In genomic region chrX:151765026-151765425, GRCh38 we compare ENCODE assay signal across 19 cellular contexts. TPM values are rescaled to one million over a fixed set of nuclear protein-coding genes. Genes with fewer than 3 reads are reported as not detected.
DNase-seq lines count a peak whose midpoint lies in the region; ATAC-seq and TF ChIP-seq lines count a peak whose summit lies in the region.
"Had no signal": no experiment of that assay in that cellular context is flagged by ENCODE, and none has a peak within 500 bp of the region (broad histone marks: within the 10 kb centered on the region; RNA-seq: fewer than 3 reads in every experiment).

No MANE protein-coding gene starts in this region.

- TF ChIP-seq CTCF in coronary artery (IDR thresholded peaks at IDR 0.05) (no peak), osteocyte (IDR thresholded peaks at IDR 0.05) (no peak), vagina (IDR thresholded peaks at IDR 0.05) (no peak)

- no peak for ATAC-seq in HG02642 (IDR thresholded peaks at IDR 0.05; ENCODE audit: poor library complexity, unreplicated experiment)
- ATAC-seq: A549; CD8-positive, alpha-beta T cell had no signal

- in situ Hi-C loops in HAP-1 (cut with MboI; ENCODE audit: low sequenced_read_pairs), result loop anchor here (25.0 kb wide), 1 partner anchor 1047 kb away; no protein-coding TSS in a partner anchor

- no peaks in the 10 kb centered on the region for H3K36me3 Mint-ChIP-seq in osteocyte (ENCODE audit: unreplicated experiment)
- H3K36me3 Mint-ChIP-seq: CD8-positive, alpha-beta T cell had no signal

- no peak overlapping the region for H3K27ac Mint-ChIP-seq in osteocyte (ENCODE audit: unreplicated experiment)
- H3K27ac Mint-ChIP-seq: B cell; CD4-positive, alpha-beta T cell; CD8-positive, alpha-beta T cell had no signal

- no peaks in the 10 kb centered on the region for H3K4me1 ChIP-seq in vagina
- no peaks in the 10 kb centered on the region for H3K4me1 ChIP-seq in HAP-1
- H3K4me1 ChIP-seq: A549; BLaER1 treated with 17β-estradiol and CSF1 and Interleukin-3, amounts not matched to agents 10 nM and 100 nM; Caco-2 had no signal

- H3K9me3 Mint-ChIP-seq in osteocyte (ENCODE audit: unreplicated experiment), result peaks cover 42% of the 10 kb centered on the region
- H3K9me3 Mint-ChIP-seq: CD4-positive, alpha-beta T cell; CD8-positive, alpha-beta T cell had no signal

- peak; percentile 38 for DNase-seq in coronary artery (ENCODE audit: low spot score)
- DNase-seq in islet precursor cell, result peak; percentile 12
- peak; percentile 73 for DNase-seq in osteocyte (ENCODE audit: extremely low spot score, unreplicated experiment)
- peak; percentile 58 to 79 for DNase-seq in vagina (ENCODE audit: extremely low spot score in 2 of 2)
- DNase-seq in amniotic stem cell (lab: John Stamatoyannopoulos, UW), result no peak
- no peak for DNase-seq in HAP-1 (ENCODE audit: low spot score in 2 of 2)
- DNase-seq: AML-193; Caco-2; Calu3; CD4-positive, alpha-beta T cell; DMS79 treated with DMSO at 0.1 percent for 48 hours; GF-D8 had no signal

- H3K36me3 ChIP-seq in vagina (no peaks in the 10 kb centered on the region), HAP-1 (replicated peaks) (no peaks in the 10 kb centered on the region)
- H3K36me3 ChIP-seq: BLaER1 treated with 17β-estradiol and CSF1 and Interleukin-3, amounts not matched to agents 10 nM and 100 nM had no signal

- H3K27me3 Mint-ChIP-seq in osteocyte (ENCODE audit: unreplicated experiment), result no peaks in the 10 kb centered on the region
- H3K27me3 Mint-ChIP-seq: CD4-positive, alpha-beta T cell had no signal

- H3K27me3 ChIP-seq in vagina (no peaks in the 10 kb centered on the region), HAP-1 (ENCODE audit: low read depth) (no peaks in the 10 kb centered on the region)

- H3K27ac ChIP-seq in coronary artery (no peak overlapping the region), vagina (no peak overlapping the region)
- H3K27ac ChIP-seq: A549; BLaER1 treated with 17β-estradiol and CSF1 and Interleukin-3, amounts not matched to agents 10 nM and 100 nM; C4-2B had no signal

- H3K4me3 ChIP-seq in coronary artery (no peak overlapping the region), vagina (no peak overlapping the region), HAP-1 (no peak overlapping the region)
- H3K4me3 ChIP-seq: A549; BLaER1 treated with 17β-estradiol and CSF1 and Interleukin-3, amounts not matched to agents 10 nM and 100 nM had no signal

- no peaks in the 10 kb centered on the region for H3K4me1 Mint-ChIP-seq in osteocyte (ENCODE audit: unreplicated experiment)
- H3K4me1 Mint-ChIP-seq: B cell had no signal

- H3K4me3 Mint-ChIP-seq in osteocyte (ENCODE audit: unreplicated experiment), result no peak overlapping the region
- H3K4me3 Mint-ChIP-seq: B cell; CD4-positive, alpha-beta T cell; CD8-positive, alpha-beta T cell had no signal

- intact Hi-C loops in vagina (cut with DNase I), result no loop called here

- H3K9me3 ChIP-seq in vagina, result no peaks in the 10 kb centered on the region
- H3K9me3 ChIP-seq in HAP-1, result no peaks in the 10 kb centered on the region
- H3K9me3 ChIP-seq: A549, Caco-2 had no signal

- no peak for TF ChIP-seq POLR2A in vagina (IDR thresholded peaks at IDR 0.05)

RNA-seq across cellular contexts. Expression of gene CNGA2, which starts 30.5 kb away (rescaled TPM):
- total RNA-seq in osteocyte (not detected in 2 replicates), vagina (not detected)
- total RNA-seq: A172; B cell; Caco-2; Calu3; CD4-positive, alpha-beta T cell; CD8-positive, alpha-beta T cell had no signal

RNA-seq across cellular contexts. Expression of gene FATE1, which starts 49.2 kb away (rescaled TPM):
- total RNA-seq in osteocyte (not detected in 2 replicates), vagina (not detected)
- total RNA-seq: A172; B cell; Caco-2; Calu3; CD4-positive, alpha-beta T cell; CD8-positive, alpha-beta T cell had no signal

Comparison
In these comparisons a context has a peak if more than half of its experiments do, and no peak if none do; other contexts are left out.
1. DNase-seq: peak in coronary artery (single experiment), islet precursor cell (single experiment), osteocyte (single experiment) and vagina (2 of 2); none in amniotic stem cell (single experiment) and HAP-1 (0 of 2).